ENCODE assay signal across 8 cellular contexts in the genomic region with DNA sequence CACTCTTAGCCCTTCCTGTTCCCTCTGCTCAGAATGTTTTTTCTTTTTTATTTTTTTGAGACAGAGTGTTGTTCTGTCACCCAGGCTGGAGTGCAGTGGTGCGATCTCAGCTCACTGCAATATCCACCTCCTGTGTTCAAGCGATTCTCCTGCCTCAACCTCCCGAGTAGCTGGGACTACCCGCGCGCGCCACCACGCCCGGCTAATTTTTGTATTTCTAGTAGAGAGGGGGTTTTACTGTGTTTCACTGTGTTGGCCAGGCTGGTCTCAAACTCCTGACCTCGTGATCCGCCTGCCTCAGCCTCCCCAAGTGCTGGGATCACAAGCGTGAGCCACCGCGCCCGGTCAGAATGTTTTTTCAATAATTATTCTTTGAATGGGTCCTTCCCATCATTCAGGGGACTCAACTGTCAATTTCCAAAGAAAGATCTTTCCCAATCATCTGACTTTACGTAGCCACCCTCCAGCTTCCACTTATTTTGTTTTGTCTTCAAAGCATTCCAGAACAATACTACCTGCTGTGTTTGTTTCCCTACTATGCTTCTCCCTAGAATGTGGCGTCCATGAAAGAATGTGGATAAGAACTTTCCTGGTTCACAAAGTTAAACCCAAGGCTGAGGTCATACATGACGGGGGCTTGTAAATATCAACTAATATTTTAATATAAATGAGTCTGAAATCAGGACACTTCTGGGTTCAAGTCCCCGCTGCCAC. TPM values are rescaled to one million over a fixed set of nuclear protein-coding genes. Genes with fewer than 3 reads are reported as not detected.
DNase-seq lines count a peak whose midpoint lies in the region; ATAC-seq and TF ChIP-seq lines count a peak whose summit lies in the region.

No MANE protein-coding gene starts in this region.

- H3K27ac Mint-ChIP-seq in GM23338, result peak overlapping the region; percentile 13; the same call in 1 of the 2 replicates

- TF ChIP-seq CTCF in GM23338 (conservative IDR thresholded peaks at IDR 0.05; ENCODE audit: low read depth in 2 of 2) (no peak), WI38 (IDR thresholded peaks at IDR 0.05; ENCODE audit: low read depth, low read length) (no peak), foreskin keratinocyte (conservative IDR thresholded peaks at IDR 0.05) (no peak)

- peaks cover 24% of the 10 kb centered on the region for H4K20me1 ChIP-seq in GM23338 (replicated peaks; ENCODE audit: insufficient read depth)

- H3K27me3 ChIP-seq in GM23338 (ENCODE audit: insufficient read depth) (no peaks in the 10 kb centered on the region), foreskin keratinocyte (no peaks in the 10 kb centered on the region)

- DNase-seq in GM23338 (ENCODE audit: low spot score) (peak; percentile 77), foreskin keratinocyte (no peak), skeletal muscle cell (ENCODE audit: low read depth) (no peak), NCI-H2227 (lab: John Stamatoyannopoulos, UW; ENCODE audit: unreplicated experiment) (no peak), ureter (ENCODE audit: low spot score) (no peak), erythroblast (lab: John Stamatoyannopoulos, UW) (no peak)

- H3K27ac ChIP-seq in GM23338 (ENCODE audit: low read depth) (peak overlapping the region; percentile 98), foreskin keratinocyte (peak overlapping the region; percentile 80)

- peak overlapping the region; percentile 97 for H3K4me3 Mint-ChIP-seq in GM23338

- no peaks in the 10 kb centered on the region for H3K9me2 ChIP-seq in GM23338 (ENCODE audit: insufficient read depth)

- H3K9me3 Mint-ChIP-seq in GM23338, result no peaks in the 10 kb centered on the region

- H3K36me3 ChIP-seq in GM23338 (ENCODE audit: insufficient read depth), result peaks cover 7% of the 10 kb centered on the region

- peak overlapping the region; percentile 100 for H3K4me2 ChIP-seq in GM23338

- TF ChIP-seq POLR2A in erythroblast (IDR thresholded peaks at IDR 0.05; ENCODE audit: low read length), result no peak

- peaks cover 24% of the 10 kb centered on the region for H3K4me1 ChIP-seq in GM23338 (ENCODE audit: insufficient read depth)
- H3K4me1 ChIP-seq in foreskin keratinocyte, result peaks cover 16% of the 10 kb centered on the region

- peaks cover 49% of the 10 kb centered on the region for H3K36me3 Mint-ChIP-seq in GM23338 (ENCODE audit: low read depth)

- H3K79me2 ChIP-seq in GM23338 (replicated peaks; ENCODE audit: insufficient read depth), result peaks cover 33% of the 10 kb centered on the region

- no peak for ATAC-seq in GM23338
- ATAC-seq in foreskin keratinocyte, result no peak
- no peak for ATAC-seq in GM19324 (IDR thresholded peaks at IDR 0.05; ENCODE audit: low FRiP score, unreplicated experiment)

- peaks cover 41% of the 10 kb centered on the region for H3K4me1 Mint-ChIP-seq in GM23338

- H3F3A ChIP-seq in GM23338 (replicated peaks; ENCODE audit: low read depth), result peaks cover 50% of the 10 kb centered on the region

- H3K4me3 ChIP-seq in GM23338, result peak overlapping the region; percentile 96
- peak overlapping the region; percentile 100 for H3K4me3 ChIP-seq in WI38 (ENCODE audit: low read depth, low read length)
- H3K4me3 ChIP-seq in skeletal muscle cell (ENCODE audit: low read depth, low read length), result peak overlapping the region; percentile 100

- no peak overlapping the region for H2AFZ ChIP-seq in GM23338

- H3K27me3 Mint-ChIP-seq in GM23338 (ENCODE audit: insufficient read depth, low read depth, poor library complexity), result peaks cover 24% of the 10 kb centered on the region

TF ChIP-seq in GM23338, 12 proteins besides CTCF, POLR2A, EP300 and RAD21 (continues in another document):
- TF ChIP-seq CREB1 (CRISPR knock-in tag; IDR thresholded peaks at IDR 0.05; ENCODE audit: low read depth) (no peak), NANOG (IDR thresholded peaks at IDR 0.05; ENCODE audit: borderline replicate concordance) (no peak), EZH2 (IDR thresholded peaks at IDR 0.05; ENCODE audit: low read depth, unreplicated experiment) (no peak), JUNB (IDR thresholded peaks at IDR 0.05; ENCODE audit: unreplicated experiment) (no peak), ZNF114 (CRISPR knock-in tag; IDR thresholded peaks at IDR 0.05) (no peak), ZNF331 (CRISPR knock-in tag; IDR thresholded peaks at IDR 0.05; ENCODE audit: low read depth) (no peak)
- TF ChIP-seq, protein P1, sequence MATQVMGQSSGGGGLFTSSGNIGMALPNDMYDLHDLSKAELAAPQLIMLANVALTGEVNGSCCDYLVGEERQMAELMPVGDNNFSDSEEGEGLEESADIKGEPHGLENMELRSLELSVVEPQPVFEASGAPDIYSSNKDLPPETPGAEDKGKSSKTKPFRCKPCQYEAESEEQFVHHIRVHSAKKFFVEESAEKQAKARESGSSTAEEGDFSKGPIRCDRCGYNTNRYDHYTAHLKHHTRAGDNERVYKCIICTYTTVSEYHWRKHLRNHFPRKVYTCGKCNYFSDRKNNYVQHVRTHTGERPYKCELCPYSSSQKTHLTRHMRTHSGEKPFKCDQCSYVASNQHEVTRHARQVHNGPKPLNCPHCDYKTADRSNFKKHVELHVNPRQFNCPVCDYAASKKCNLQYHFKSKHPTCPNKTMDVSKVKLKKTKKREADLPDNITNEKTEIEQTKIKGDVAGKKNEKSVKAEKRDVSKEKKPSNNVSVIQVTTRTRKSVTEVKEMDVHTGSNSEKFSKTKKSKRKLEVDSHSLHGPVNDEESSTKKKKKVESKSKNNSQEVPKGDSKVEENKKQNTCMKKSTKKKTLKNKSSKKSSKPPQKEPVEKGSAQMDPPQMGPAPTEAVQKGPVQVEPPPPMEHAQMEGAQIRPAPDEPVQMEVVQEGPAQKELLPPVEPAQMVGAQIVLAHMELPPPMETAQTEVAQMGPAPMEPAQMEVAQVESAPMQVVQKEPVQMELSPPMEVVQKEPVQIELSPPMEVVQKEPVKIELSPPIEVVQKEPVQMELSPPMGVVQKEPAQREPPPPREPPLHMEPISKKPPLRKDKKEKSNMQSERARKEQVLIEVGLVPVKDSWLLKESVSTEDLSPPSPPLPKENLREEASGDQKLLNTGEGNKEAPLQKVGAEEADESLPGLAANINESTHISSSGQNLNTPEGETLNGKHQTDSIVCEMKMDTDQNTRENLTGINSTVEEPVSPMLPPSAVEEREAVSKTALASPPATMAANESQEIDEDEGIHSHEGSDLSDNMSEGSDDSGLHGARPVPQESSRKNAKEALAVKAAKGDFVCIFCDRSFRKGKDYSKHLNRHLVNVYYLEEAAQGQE (IDR thresholded peaks at IDR 0.05; ENCODE audit: unreplicated experiment), result no peak

RNA-seq across cellular contexts. Expression of a gene that starts 1.2 kb away (rescaled TPM):
- 35.1 and 38.3 TPM in 2 replicates for total RNA-seq in GM23338 (2014; rRNA removed; shearing (Covaris generic))
- polyA plus RNA-seq in GM23338 (2016; fragmentation: Nextera tagmentation; extraction: Ambion mirVana), result 344 and 364 TPM in 2 replicates
- total RNA-seq in foreskin keratinocyte, result 101 and 110 TPM in 2 replicates
- polyA plus RNA-seq in foreskin keratinocyte, result 177 and 193 TPM in 2 replicates
- total RNA-seq in ureter, result 53.0 TPM

RNA-seq across cellular contexts. Expression of a gene that starts 1.3 kb away (rescaled TPM):
- total RNA-seq in GM23338 (2014; rRNA removed; shearing (Covaris generic)), result 151 and 174 TPM in 2 replicates
- 1,790 and 2,003 TPM in 2 replicates for polyA plus RNA-seq in GM23338 (2016; fragmentation: Nextera tagmentation; extraction: Ambion mirVana)
- total RNA-seq in foreskin keratinocyte, result 761 and 816 TPM in 2 replicates
- 1,688 and 1,858 TPM in 2 replicates for polyA plus RNA-seq in foreskin keratinocyte
- total RNA-seq in ureter, result 1,953 TPM

RNA-seq across cellular contexts. Expression of a gene that starts 11.8 kb away (rescaled TPM):
- 84.9 and 124 TPM in 2 replicates for total RNA-seq in GM23338 (2014; rRNA removed; shearing (Covaris generic))
- polyA plus RNA-seq in GM23338 (2016; fragmentation: Nextera tagmentation; extraction: Ambion mirVana) (87.0 and 90.0 TPM in 2 replicates), foreskin keratinocyte (70.5 and 73.9 TPM in 2 replicates)
- total RNA-seq in foreskin keratinocyte (46.0 and 51.8 TPM in 2 replicates), ureter (24.3 TPM)

RNA-seq across cellular contexts. Expression of a gene that starts 23.1 kb away (rescaled TPM):
- total RNA-seq in GM23338 (2014; rRNA removed; shearing (Covaris generic)), result 8.7 and 9.3 TPM in 2 replicates
- polyA plus RNA-seq in GM23338 (2016; fragmentation: Nextera tagmentation; extraction: Ambion mirVana), result 2.0 and 2.2 TPM in 2 replicates
- total RNA-seq in foreskin keratinocyte, result 0.34 and 0.35 TPM in 2 replicates
- 0.41 and 0.48 TPM in 2 replicates for polyA plus RNA-seq in foreskin keratinocyte
- 12.8 TPM for total RNA-seq in ureter

RNA-seq across cellular contexts. Expression of a gene that starts 44.0 kb away (rescaled TPM):
- 1.4 and 2.2 TPM in 2 replicates for total RNA-seq in GM23338 (2014; rRNA removed; shearing (Covaris generic))
- 1.9 and 2.1 TPM in 2 replicates for polyA plus RNA-seq in GM23338 (2016; fragmentation: Nextera tagmentation; extraction: Ambion mirVana)
- total RNA-seq in foreskin keratinocyte, result 1.5 and 3.0 TPM in 2 replicates
- 2.3 and 3.7 TPM in 2 replicates for polyA plus RNA-seq in foreskin keratinocyte
- total RNA-seq in ureter, result 13.2 TPM
